ENCODE assay signal across 5 cellular contexts in genomic region chr11:134625151-134625550, GRCh38.
"Had no signal": no experiment of that assay in that cellular context is flagged by ENCODE, and none has a peak within 500 bp of the region (broad histone marks: within the 10 kb centered on the region; RNA-seq: fewer than 3 reads in every experiment).

No MANE protein-coding gene starts in this region.

- H3K4me3 ChIP-seq: GM23338 had no signal

- DNase-seq: H9, HCEC 1CT had no signal

- ATAC-seq: GM23338, HepG2 had no signal

- H3K27ac ChIP-seq: HL-60 had no signal
